Comparison of ENCODE assay signal across 1 cellular context in the genomic region with DNA sequence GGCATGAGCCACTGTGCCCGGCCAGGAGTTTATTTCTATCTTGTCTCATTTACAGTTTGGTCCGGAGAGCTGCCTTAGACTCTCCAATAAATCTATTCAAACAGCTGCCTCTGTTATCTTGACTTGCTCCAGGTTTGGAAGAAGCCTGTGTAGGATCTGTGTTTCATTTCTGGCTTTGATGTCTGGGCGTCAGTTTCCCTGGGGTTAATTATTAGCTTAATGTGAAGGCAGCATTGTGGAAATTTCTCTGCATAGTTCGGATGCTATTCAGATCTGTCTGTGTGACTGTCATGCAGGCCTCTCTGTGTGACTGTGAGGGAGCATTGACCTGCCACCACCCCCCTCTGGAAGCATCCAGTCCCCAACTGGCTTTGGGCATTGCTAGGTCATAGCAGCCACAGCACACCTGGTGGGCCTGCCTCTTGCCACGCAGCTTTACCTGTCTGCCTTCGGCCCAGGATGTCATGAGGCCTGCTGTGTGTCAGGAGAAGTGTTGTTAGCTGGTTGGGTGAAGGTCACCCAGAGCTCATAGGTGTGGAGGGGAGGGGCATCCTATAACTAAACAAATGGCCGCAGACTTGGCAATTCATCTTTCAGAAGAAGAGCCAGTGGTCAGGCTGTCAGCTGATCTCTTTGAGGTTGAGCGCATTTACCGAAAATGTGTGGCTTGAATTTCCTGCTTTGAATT.
TF ChIP-seq lines count a peak whose summit lies in the region.

No MANE protein-coding gene starts in this region.

TF ChIP-seq in HepG2, 621 proteins besides CTCF, POLR2A, EP300 and RAD21 (continued from another document and continues in another):
- TF ChIP-seq, protein P1, sequence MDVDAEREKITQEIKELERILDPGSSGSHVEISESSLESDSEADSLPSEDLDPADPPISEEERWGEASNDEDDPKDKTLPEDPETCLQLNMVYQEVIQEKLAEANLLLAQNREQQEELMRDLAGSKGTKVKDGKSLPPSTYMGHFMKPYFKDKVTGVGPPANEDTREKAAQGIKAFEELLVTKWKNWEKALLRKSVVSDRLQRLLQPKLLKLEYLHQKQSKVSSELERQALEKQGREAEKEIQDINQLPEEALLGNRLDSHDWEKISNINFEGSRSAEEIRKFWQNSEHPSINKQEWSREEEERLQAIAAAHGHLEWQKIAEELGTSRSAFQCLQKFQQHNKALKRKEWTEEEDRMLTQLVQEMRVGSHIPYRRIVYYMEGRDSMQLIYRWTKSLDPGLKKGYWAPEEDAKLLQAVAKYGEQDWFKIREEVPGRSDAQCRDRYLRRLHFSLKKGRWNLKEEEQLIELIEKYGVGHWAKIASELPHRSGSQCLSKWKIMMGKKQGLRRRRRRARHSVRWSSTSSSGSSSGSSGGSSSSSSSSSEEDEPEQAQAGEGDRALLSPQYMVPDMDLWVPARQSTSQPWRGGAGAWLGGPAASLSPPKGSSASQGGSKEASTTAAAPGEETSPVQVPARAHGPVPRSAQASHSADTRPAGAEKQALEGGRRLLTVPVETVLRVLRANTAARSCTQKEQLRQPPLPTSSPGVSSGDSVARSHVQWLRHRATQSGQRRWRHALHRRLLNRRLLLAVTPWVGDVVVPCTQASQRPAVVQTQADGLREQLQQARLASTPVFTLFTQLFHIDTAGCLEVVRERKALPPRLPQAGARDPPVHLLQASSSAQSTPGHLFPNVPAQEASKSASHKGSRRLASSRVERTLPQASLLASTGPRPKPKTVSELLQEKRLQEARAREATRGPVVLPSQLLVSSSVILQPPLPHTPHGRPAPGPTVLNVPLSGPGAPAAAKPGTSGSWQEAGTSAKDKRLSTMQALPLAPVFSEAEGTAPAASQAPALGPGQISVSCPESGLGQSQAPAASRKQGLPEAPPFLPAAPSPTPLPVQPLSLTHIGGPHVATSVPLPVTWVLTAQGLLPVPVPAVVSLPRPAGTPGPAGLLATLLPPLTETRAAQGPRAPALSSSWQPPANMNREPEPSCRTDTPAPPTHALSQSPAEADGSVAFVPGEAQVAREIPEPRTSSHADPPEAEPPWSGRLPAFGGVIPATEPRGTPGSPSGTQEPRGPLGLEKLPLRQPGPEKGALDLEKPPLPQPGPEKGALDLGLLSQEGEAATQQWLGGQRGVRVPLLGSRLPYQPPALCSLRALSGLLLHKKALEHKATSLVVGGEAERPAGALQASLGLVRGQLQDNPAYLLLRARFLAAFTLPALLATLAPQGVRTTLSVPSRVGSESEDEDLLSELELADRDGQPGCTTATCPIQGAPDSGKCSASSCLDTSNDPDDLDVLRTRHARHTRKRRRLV (CRISPR knock-in tag; IDR thresholded peaks at IDR 0.05): no peak; the same call in 1 of the 2 replicates
- TF ChIP-seq ZNF761 (CRISPR knock-in tag; conservative IDR thresholded peaks at IDR 0.05) (0 out of 2 replicates have a peak, but pooled peaks have one; percentile 13), ZNF839 (CRISPR knock-in tag; IDR thresholded peaks at IDR 0.05; ENCODE audit: borderline replicate concordance) (no peak; the same call in 1 of the 2 replicates), THYN1 (CRISPR knock-in tag; IDR thresholded peaks at IDR 0.05; ENCODE audit: borderline replicate concordance, low read depth) (no peak), ZNF879 (CRISPR knock-in tag; IDR thresholded peaks at IDR 0.05) (no peak), ZFP41 (CRISPR knock-in tag; IDR thresholded peaks at IDR 0.05; ENCODE audit: borderline replicate concordance) (no peak), RFXAP (CRISPR knock-in tag; IDR thresholded peaks at IDR 0.05; ENCODE audit: borderline replicate concordance) (no peak), JUNB (CRISPR knock-in tag; IDR thresholded peaks at IDR 0.05; ENCODE audit: borderline replicate concordance) (no peak), AKAP8 (CRISPR knock-in tag; IDR thresholded peaks at IDR 0.05) (0 out of 2 replicates have a peak, but pooled peaks have one; percentile 61), KDM6A (CRISPR knock-in tag; IDR thresholded peaks at IDR 0.05; ENCODE audit: low read depth) (peak; percentile 32; the same call in 1 of the 2 replicates), PTBP1 (IDR thresholded peaks at IDR 0.05; ENCODE audit: low read depth, low read length, poor library complexity, severe bottlenecking) (no peak), ZNF367 (CRISPR knock-in tag; IDR thresholded peaks at IDR 0.05; ENCODE audit: borderline replicate concordance) (no peak), PITX1 (CRISPR knock-in tag; IDR thresholded peaks at IDR 0.05) (peak; percentile 65; the same call in 1 of the 2 replicates)
- TF ChIP-seq, protein P2, sequence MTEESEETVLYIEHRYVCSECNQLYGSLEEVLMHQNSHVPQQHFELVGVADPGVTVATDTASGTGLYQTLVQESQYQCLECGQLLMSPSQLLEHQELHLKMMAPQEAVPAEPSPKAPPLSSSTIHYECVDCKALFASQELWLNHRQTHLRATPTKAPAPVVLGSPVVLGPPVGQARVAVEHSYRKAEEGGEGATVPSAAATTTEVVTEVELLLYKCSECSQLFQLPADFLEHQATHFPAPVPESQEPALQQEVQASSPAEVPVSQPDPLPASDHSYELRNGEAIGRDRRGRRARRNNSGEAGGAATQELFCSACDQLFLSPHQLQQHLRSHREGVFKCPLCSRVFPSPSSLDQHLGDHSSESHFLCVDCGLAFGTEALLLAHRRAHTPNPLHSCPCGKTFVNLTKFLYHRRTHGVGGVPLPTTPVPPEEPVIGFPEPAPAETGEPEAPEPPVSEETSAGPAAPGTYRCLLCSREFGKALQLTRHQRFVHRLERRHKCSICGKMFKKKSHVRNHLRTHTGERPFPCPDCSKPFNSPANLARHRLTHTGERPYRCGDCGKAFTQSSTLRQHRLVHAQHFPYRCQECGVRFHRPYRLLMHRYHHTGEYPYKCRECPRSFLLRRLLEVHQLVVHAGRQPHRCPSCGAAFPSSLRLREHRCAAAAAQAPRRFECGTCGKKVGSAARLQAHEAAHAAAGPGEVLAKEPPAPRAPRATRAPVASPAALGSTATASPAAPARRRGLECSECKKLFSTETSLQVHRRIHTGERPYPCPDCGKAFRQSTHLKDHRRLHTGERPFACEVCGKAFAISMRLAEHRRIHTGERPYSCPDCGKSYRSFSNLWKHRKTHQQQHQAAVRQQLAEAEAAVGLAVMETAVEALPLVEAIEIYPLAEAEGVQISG (CRISPR knock-in tag; IDR thresholded peaks at IDR 0.05): peak; percentile 50
- TF ChIP-seq, protein P3, sequence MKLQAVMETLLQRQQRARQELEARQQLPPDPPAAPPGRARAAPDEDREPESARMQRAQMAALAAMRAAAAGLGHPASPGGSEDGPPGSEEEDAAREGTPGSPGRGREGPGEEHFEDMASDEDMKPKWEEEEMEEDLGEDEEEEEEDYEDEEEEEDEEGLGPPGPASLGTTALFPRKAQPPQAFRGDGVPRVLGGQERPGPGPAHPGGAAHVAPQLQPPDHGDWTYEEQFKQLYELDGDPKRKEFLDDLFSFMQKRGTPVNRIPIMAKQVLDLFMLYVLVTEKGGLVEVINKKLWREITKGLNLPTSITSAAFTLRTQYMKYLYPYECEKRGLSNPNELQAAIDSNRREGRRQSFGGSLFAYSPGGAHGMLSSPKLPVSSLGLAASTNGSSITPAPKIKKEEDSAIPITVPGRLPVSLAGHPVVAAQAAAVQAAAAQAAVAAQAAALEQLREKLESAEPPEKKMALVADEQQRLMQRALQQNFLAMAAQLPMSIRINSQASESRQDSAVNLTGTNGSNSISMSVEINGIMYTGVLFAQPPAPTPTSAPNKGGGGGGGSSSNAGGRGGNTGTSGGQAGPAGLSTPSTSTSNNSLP (IDR thresholded peaks at IDR 0.05; ENCODE audit: low read depth, low read length): peak; percentile 94
- TF ChIP-seq, protein P4, sequence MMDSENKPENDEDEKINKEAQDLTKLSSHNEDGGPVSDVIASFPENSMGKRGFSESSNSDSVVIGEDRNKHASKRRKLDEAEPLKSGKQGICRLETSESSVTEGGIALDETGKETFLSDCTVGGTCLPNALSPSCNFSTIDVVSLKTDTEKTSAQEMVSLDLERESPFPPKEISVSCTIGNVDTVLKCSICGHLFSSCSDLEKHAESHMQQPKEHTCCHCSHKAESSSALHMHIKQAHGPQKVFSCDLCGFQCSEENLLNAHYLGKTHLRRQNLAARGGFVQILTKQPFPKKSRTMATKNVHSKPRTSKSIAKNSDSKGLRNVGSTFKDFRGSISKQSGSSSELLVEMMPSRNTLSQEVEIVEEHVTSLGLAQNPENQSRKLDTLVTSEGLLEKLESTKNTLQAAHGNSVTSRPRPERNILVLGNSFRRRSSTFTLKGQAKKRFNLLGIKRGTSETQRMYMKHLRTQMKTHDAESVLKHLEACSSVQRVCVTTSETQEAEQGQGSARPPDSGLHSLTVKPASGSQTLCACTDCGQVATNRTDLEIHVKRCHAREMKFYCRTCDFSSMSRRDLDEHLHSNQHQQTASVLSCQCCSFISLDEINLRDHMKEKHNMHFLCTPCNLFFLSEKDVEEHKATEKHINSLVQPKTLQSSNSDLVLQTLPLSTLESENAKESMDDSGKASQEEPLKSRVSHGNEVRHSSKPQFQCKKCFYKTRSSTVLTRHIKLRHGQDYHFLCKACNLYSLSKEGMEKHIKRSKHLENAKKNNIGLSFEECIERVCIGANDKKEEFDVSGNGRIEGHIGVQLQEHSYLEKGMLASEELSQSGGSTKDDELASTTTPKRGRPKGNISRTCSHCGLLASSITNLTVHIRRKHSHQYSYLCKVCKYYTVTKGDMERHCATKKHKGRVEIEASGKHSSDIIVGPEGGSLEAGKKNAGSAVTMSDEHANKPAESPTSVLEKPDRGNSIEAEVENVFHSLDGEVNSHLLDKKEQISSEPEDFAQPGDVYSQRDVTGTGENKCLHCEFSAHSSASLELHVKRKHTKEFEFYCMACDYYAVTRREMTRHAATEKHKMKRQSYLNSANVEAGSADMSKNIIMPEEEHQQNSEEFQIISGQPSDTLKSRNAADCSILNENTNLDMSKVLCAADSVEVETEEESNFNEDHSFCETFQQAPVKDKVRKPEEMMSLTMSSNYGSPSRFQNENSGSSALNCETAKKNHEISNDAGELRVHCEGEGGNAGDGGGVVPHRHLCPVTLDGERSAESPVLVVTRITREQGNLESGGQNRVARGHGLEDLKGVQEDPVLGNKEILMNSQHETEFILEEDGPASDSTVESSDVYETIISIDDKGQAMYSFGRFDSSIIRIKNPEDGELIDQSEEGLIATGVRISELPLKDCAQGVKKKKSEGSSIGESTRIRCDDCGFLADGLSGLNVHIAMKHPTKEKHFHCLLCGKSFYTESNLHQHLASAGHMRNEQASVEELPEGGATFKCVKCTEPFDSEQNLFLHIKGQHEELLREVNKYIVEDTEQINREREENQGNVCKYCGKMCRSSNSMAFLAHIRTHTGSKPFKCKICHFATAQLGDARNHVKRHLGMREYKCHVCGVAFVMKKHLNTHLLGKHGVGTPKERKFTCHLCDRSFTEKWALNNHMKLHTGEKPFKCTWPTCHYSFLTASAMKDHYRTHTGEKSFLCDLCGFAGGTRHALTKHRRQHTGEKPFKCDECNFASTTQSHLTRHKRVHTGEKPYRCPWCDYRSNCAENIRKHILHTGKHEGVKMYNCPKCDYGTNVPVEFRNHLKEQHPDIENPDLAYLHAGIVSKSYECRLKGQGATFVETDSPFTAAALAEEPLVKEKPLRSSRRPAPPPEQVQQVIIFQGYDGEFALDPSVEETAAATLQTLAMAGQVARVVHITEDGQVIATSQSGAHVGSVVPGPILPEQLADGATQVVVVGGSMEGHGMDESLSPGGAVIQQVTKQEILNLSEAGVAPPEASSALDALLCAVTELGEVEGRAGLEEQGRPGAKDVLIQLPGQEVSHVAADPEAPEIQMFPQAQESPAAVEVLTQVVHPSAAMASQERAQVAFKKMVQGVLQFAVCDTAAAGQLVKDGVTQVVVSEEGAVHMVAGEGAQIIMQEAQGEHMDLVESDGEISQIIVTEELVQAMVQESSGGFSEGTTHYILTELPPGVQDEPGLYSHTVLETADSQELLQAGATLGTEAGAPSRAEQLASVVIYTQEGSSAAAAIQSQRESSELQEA (CRISPR knock-in tag; IDR thresholded peaks at IDR 0.05; ENCODE audit: not compliant biosample characterization): no peak
- TF ChIP-seq, protein P5, sequence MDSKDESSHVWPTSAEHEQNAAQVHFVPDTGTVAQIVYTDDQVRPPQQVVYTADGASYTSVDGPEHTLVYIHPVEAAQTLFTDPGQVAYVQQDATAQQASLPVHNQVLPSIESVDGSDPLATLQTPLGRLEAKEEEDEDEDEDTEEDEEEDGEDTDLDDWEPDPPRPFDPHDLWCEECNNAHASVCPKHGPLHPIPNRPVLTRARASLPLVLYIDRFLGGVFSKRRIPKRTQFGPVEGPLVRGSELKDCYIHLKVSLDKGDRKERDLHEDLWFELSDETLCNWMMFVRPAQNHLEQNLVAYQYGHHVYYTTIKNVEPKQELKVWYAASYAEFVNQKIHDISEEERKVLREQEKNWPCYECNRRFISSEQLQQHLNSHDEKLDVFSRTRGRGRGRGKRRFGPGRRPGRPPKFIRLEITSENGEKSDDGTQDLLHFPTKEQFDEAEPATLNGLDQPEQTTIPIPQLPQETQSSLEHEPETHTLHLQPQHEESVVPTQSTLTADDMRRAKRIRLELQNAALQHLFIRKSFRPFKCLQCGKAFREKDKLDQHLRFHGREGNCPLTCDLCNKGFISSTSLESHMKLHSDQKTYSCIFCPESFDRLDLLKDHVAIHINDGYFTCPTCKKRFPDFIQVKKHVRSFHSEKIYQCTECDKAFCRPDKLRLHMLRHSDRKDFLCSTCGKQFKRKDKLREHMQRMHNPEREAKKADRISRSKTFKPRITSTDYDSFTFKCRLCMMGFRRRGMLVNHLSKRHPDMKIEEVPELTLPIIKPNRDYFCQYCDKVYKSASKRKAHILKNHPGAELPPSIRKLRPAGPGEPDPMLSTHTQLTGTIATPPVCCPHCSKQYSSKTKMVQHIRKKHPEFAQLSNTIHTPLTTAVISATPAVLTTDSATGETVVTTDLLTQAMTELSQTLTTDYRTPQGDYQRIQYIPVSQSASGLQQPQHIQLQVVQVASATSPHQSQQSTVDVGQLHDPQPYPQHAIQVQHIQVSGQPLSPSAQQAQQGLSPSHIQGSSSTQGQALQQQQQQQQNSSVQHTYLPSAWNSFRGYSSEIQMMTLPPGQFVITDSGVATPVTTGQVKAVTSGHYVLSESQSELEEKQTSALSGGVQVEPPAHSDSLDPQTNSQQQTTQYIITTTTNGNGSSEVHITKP (CRISPR knock-in tag; IDR thresholded peaks at IDR 0.05; ENCODE audit: low read depth): peak; percentile 58; the same call in 1 of the 2 replicates
- TF ChIP-seq, protein P6, sequence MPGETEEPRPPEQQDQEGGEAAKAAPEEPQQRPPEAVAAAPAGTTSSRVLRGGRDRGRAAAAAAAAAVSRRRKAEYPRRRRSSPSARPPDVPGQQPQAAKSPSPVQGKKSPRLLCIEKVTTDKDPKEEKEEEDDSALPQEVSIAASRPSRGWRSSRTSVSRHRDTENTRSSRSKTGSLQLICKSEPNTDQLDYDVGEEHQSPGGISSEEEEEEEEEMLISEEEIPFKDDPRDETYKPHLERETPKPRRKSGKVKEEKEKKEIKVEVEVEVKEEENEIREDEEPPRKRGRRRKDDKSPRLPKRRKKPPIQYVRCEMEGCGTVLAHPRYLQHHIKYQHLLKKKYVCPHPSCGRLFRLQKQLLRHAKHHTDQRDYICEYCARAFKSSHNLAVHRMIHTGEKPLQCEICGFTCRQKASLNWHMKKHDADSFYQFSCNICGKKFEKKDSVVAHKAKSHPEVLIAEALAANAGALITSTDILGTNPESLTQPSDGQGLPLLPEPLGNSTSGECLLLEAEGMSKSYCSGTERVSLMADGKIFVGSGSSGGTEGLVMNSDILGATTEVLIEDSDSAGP (CRISPR knock-in tag; IDR thresholded peaks at IDR 0.05; ENCODE audit: borderline replicate concordance): peak; percentile 49
